ENCODE assay signal across 8 cellular contexts in genomic region chr2:28958689-28959088, GRCh38. TPM values are rescaled to one million over a fixed set of nuclear protein-coding genes. Genes with fewer than 3 reads are reported as not detected.
A peak's percentile ranks its signal among the peaks of the same experiment; 100 is the strongest.
DNase-seq lines count a peak whose midpoint lies in the region; ATAC-seq and TF ChIP-seq lines count a peak whose summit lies in the region.

No MANE protein-coding gene starts in this region.

- no peaks in the 10 kb centered on the region for H4K20me1 ChIP-seq in smooth muscle cell (ENCODE audit: low read depth)

- H3K27me3 Mint-ChIP-seq in MCF 10A (ENCODE audit: insufficient read depth, unreplicated experiment) = no peaks in the 10 kb centered on the region

- no peaks in the 10 kb centered on the region for H3K27me3 ChIP-seq in SJSA1 (replicated peaks)
- H3K27me3 ChIP-seq in smooth muscle cell (ENCODE audit: low read depth) = no peaks in the 10 kb centered on the region

- H3K36me3 ChIP-seq in SJSA1 = no peaks in the 10 kb centered on the region
- no peaks in the 10 kb centered on the region for H3K36me3 ChIP-seq in smooth muscle cell (ENCODE audit: low read depth)

- no peaks in the 10 kb centered on the region for H3F3A ChIP-seq in smooth muscle cell (ENCODE audit: low read depth)

- no peak overlapping the region for H3K27ac Mint-ChIP-seq in MCF 10A (ENCODE audit: low read depth, unreplicated experiment)

- no peaks in the 10 kb centered on the region for H3K36me3 Mint-ChIP-seq in MCF 10A (ENCODE audit: insufficient read depth, unreplicated experiment)

- CTCF ChIA-PET in MCF 10A (lab: Yijun Ruan, JAX) = interaction anchor here (0.6 to 1.7 kb wide), 39 partner anchors 9 to 1112 kb away, joined by 3 to 6 read pairs (median 3); no protein-coding TSS in a partner anchor

- H3K4me3 ChIP-seq in SJSA1 (no peak overlapping the region), smooth muscle cell (no peak overlapping the region)

- peak overlapping the region; percentile 60 for H3K4me2 ChIP-seq in smooth muscle cell

- intact Hi-C loops in MCF 10A (cut with micrococcal nuclease) = loop anchor here (1.0 to 10.0 kb wide), 9 partner anchors 34 to 1112 kb away; partner anchors contain the start of gene CLIP4

- peaks cover 13% of the 10 kb centered on the region for H3K4me1 Mint-ChIP-seq in MCF 10A (ENCODE audit: insufficient read depth, unreplicated experiment)

- peak; percentile 81 for TF ChIP-seq CTCF in 22Rv1 (IDR thresholded peaks at IDR 0.05)
- TF ChIP-seq CTCF in MCF 10A (IDR thresholded peaks at IDR 0.05; ENCODE audit: unreplicated experiment) = peak; percentile 56
- peak; percentile 72 for TF ChIP-seq CTCF in smooth muscle cell (IDR thresholded peaks at IDR 0.05; ENCODE audit: borderline replicate concordance, insufficient read depth, poor library complexity, severe bottlenecking)

- no peak overlapping the region for H3K27ac ChIP-seq in 22Rv1
- H3K27ac ChIP-seq in SJSA1 = no peak overlapping the region
- no peak overlapping the region for H3K27ac ChIP-seq in smooth muscle cell (ENCODE audit: low read depth)

- ATAC-seq in GM21423 (IDR thresholded peaks at IDR 0.05; ENCODE audit: unreplicated experiment) = no peak

- no TSS peak for BruUV-seq in MCF 10A (replicated peaks; lab: Mats Ljungman, UMichigan)

- H3K9me3 ChIP-seq in SJSA1 (replicated peaks) = no peaks in the 10 kb centered on the region
- H3K9me3 ChIP-seq in smooth muscle cell (replicated peaks; ENCODE audit: low read depth) = no peaks in the 10 kb centered on the region

- DNase-seq in GM04504 (ENCODE audit: low read depth) (peak; percentile 59), NCI-H1105 (lab: John Stamatoyannopoulos, UW) (peak; percentile 28), SJSA1 (ENCODE audit: low read depth in 1 of 2, low spot score in 2 of 2) (peak; percentile 63 to 73), MCF 10A (ENCODE audit: unreplicated experiment) (peak; percentile 83), iPS-NIHi7 (ENCODE audit: extremely low spot score) (peak; percentile 81), smooth muscle cell (lab: John Stamatoyannopoulos, UW; ENCODE audit: unreplicated experiment) (no peak)

- no peaks in the 10 kb centered on the region for H3K9me3 Mint-ChIP-seq in MCF 10A (ENCODE audit: unreplicated experiment)

- POLR2A ChIA-PET in MCF 10A (lab: Yijun Ruan, JAX) = interaction anchor here (0.5 to 1.3 kb wide), 7 partner anchors 63 to 375 kb away, joined by 3 to 4 read pairs (median 3); no protein-coding TSS in a partner anchor

- H3K4me3 Mint-ChIP-seq in MCF 10A (ENCODE audit: unreplicated experiment) = no peak overlapping the region

- H3K4me1 ChIP-seq in SJSA1 (replicated peaks) (no peaks in the 10 kb centered on the region), smooth muscle cell (ENCODE audit: low read depth) (peaks cover 6% of the 10 kb centered on the region)

- H3K9ac ChIP-seq in smooth muscle cell (ENCODE audit: low read depth) = no peak overlapping the region

- 26% methylated on average over 9 of the region's 9 CpGs for WGBS in smooth muscle cell (ENCODE audit: low lambda C conversion rate)

- H2AFZ ChIP-seq in smooth muscle cell (ENCODE audit: low read depth) = no peak overlapping the region

- no peaks in the 10 kb centered on the region for H3K79me2 ChIP-seq in smooth muscle cell (ENCODE audit: low read depth)

RNA-seq across cellular contexts. Expression of gene TOGARAM2, which starts 22.4 kb away (rescaled TPM):
- total RNA-seq in SJSA1 (2014; rRNA removed; shearing (Covaris generic)) = 0.03 TPM in 1 of 2 replicates, not detected in the other
- total RNA-seq in MCF 10A (2022) (0.16 TPM in 1 of 2 replicates, not detected in the other), smooth muscle cell (0.09 and 0.72 TPM in 2 replicates)
- polyA plus RNA-seq in smooth muscle cell = 1.1 and 1.9 TPM in 2 replicates
